In the genomic region with DNA sequence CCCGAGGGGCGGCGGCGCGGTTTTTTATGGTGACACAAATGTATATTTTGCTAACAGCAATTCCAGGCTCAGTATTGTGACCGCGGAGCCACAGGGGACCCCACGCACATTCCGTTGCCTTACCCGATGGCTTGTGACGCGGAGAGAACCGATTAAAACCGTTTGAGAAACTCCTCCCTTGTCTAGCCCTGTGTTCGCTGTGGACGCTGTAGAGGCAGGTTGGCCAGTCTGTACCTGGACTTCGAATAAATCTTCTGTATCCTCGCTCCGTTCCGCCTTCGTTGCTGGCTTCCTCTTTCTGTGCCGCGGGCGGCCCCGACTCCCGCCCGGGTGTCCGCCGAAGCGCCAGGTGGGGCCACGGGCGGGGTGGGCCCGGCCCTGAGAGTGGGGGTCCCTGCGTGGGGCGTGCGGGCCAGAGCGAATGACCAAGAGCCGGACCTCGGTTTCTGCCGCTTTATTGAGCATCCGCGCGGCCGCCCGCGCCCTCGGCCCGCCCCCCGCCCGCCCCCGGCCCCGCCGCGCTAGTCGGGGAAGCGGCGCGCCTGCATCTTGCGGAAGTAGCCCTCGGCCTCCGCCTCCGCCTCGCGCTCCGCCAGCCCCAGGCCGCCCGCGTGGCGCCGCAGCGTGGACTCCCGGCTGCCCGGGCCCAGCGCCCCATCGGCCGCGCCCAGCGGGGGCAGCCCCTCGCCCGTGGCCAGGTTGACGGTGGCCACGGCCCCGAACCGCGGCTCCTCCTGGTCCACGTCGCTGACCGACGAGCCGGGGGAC, we compare ENCODE assay signal across 1 cellular context.
TF ChIP-seq lines count a peak whose summit lies in the region.

No MANE protein-coding gene starts in this region.

TF ChIP-seq in K562, 482 proteins besides CTCF, POLR2A, EP300 and RAD21 (continues in another document):
- TF ChIP-seq NCOA4 (IDR thresholded peaks at IDR 0.05; ENCODE audit: partially characterized antibody) (no peak), SPI1 (IDR thresholded peaks at IDR 0.05; ENCODE audit: borderline replicate concordance, low read depth, low read length) (peak; percentile 63), IFI16 (CRISPR knock-in tag; IDR thresholded peaks at IDR 0.05) (no peak), RBFOX2 (IDR thresholded peaks at IDR 0.05; ENCODE audit: low read depth, low read length) (peak; percentile 58), ZBTB7A (IDR thresholded peaks at IDR 0.05; ENCODE audit: borderline replicate concordance, control insufficient read depth, low read depth, low read length) (peak; percentile 33; the same call in 1 of the 2 replicates), FIP1L1 (IDR thresholded peaks at IDR 0.05; ENCODE audit: low read depth, low read length, poor library complexity, severe bottlenecking) (peak; percentile 83), ERF (CRISPR knock-in tag; IDR thresholded peaks at IDR 0.05) (no peak), BHLHE40 (IDR thresholded peaks at IDR 0.05; ENCODE audit: low read length) (no peak), SMC3 (conservative IDR thresholded peaks at IDR 0.05; ENCODE audit: insufficient read depth, low read depth, low read length) (no peak), ESRRB (CRISPR knock-in tag; IDR thresholded peaks at IDR 0.05; ENCODE audit: borderline replicate concordance) (no peak), POLR2AphosphoS2 (IDR thresholded peaks at IDR 0.05; ENCODE audit: low read length) (peak; percentile 93; the same call in 1 of the 2 replicates), POLR2G (IDR thresholded peaks at IDR 0.05; ENCODE audit: low read depth, low read length) (peak; percentile 37), ZBTB33 (CRISPR knock-in tag; IDR thresholded peaks at IDR 0.05) (peak; percentile 97), PHF8 (IDR thresholded peaks at IDR 0.05; ENCODE audit: borderline replicate concordance, low read length) (no peak), ZNF830 (CRISPR knock-in tag; IDR thresholded peaks at IDR 0.05) (no peak), CHCHD3 (CRISPR knock-in tag; IDR thresholded peaks at IDR 0.05) (no peak), ZNF518B (CRISPR knock-in tag; IDR thresholded peaks at IDR 0.05) (no peak), SRSF3 (IDR thresholded peaks at IDR 0.05; ENCODE audit: insufficient read depth, low read length) (no peak), ARID1B (IDR thresholded peaks at IDR 0.05) (no peak), TRIM24 (IDR thresholded peaks at IDR 0.05) (no peak), POLR2AphosphoS5 (IDR thresholded peaks at IDR 0.05; ENCODE audit: control insufficient read depth, insufficient read depth, low read depth, low read length) (0 out of 2 replicates have a peak, but pooled peaks have one; percentile 34), KDM5B (IDR thresholded peaks at IDR 0.05; ENCODE audit: insufficient replicate concordance, low read depth, low read length) (peak; percentile 36), MAX (CRISPR knock-in tag; IDR thresholded peaks at IDR 0.05) (no peak), KAT8 (IDR thresholded peaks at IDR 0.05; ENCODE audit: low read depth) (no peak), JUN (IDR thresholded peaks at IDR 0.05; ENCODE audit: borderline replicate concordance, low read depth, low read length) (no peak), JUN (CRISPR knock-in tag; IDR thresholded peaks at IDR 0.05; ENCODE audit: borderline replicate concordance) (no peak), ILF3 (IDR thresholded peaks at IDR 0.05; ENCODE audit: borderline replicate concordance) (no peak), TCF7L2 (IDR thresholded peaks at IDR 0.05; ENCODE audit: low read depth, low read length) (no peak), ATF4 (CRISPR knock-in tag; IDR thresholded peaks at IDR 0.05) (no peak), ZNF324 (CRISPR knock-in tag; IDR thresholded peaks at IDR 0.05) (no peak), ELK3 (CRISPR knock-in tag; IDR thresholded peaks at IDR 0.05) (no peak), FOXA3 (CRISPR knock-in tag; conservative IDR thresholded peaks at IDR 0.05 in 1 of 2, IDR thresholded peaks at IDR 0.05 in 1 of 2) (no peak), ATF1 (CRISPR knock-in tag; IDR thresholded peaks at IDR 0.05) (no peak), ATF1 (tag; IDR thresholded peaks at IDR 0.05) (no peak), ZNF184 (CRISPR knock-in tag; IDR thresholded peaks at IDR 0.05) (no peak), NFE2 (IDR thresholded peaks at IDR 0.05; ENCODE audit: low read depth) (no peak)
- TF ChIP-seq, protein P1, sequence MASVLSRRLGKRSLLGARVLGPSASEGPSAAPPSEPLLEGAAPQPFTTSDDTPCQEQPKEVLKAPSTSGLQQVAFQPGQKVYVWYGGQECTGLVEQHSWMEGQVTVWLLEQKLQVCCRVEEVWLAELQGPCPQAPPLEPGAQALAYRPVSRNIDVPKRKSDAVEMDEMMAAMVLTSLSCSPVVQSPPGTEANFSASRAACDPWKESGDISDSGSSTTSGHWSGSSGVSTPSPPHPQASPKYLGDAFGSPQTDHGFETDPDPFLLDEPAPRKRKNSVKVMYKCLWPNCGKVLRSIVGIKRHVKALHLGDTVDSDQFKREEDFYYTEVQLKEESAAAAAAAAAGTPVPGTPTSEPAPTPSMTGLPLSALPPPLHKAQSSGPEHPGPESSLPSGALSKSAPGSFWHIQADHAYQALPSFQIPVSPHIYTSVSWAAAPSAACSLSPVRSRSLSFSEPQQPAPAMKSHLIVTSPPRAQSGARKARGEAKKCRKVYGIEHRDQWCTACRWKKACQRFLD (CRISPR knock-in tag; IDR thresholded peaks at IDR 0.05): peak; percentile 58; the same call in 1 of the 2 replicates
- TF ChIP-seq, protein P2, sequence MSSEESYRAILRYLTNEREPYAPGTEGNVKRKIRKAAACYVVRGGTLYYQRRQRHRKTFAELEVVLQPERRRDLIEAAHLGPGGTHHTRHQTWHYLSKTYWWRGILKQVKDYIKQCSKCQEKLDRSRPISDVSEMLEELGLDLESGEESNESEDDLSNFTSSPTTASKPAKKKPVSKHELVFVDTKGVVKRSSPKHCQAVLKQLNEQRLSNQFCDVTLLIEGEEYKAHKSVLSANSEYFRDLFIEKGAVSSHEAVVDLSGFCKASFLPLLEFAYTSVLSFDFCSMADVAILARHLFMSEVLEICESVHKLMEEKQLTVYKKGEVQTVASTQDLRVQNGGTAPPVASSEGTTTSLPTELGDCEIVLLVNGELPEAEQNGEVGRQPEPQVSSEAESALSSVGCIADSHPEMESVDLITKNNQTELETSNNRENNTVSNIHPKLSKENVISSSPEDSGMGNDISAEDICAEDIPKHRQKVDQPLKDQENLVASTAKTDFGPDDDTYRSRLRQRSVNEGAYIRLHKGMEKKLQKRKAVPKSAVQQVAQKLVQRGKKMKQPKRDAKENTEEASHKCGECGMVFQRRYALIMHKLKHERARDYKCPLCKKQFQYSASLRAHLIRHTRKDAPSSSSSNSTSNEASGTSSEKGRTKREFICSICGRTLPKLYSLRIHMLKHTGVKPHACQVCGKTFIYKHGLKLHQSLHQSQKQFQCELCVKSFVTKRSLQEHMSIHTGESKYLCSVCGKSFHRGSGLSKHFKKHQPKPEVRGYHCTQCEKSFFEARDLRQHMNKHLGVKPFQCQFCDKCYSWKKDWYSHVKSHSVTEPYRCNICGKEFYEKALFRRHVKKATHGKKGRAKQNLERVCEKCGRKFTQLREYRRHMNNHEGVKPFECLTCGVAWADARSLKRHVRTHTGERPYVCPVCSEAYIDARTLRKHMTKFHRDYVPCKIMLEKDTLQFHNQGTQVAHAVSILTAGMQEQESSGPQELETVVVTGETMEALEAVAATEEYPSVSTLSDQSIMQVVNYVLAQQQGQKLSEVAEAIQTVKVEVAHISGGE (CRISPR knock-in tag; IDR thresholded peaks at IDR 0.05): no peak
- TF ChIP-seq, protein P3, sequence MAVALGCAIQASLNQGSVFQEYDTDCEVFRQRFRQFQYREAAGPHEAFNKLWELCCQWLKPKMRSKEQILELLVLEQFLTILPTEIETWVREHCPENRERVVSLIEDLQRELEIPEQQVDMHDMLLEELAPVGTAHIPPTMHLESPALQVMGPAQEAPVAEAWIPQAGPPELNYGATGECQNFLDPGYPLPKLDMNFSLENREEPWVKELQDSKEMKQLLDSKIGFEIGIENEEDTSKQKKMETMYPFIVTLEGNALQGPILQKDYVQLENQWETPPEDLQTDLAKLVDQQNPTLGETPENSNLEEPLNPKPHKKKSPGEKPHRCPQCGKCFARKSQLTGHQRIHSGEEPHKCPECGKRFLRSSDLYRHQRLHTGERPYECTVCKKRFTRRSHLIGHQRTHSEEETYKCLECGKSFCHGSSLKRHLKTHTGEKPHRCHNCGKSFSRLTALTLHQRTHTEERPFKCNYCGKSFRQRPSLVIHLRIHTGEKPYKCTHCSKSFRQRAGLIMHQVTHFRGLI (CRISPR knock-in tag; IDR thresholded peaks at IDR 0.05): no peak
- TF ChIP-seq, protein P4, sequence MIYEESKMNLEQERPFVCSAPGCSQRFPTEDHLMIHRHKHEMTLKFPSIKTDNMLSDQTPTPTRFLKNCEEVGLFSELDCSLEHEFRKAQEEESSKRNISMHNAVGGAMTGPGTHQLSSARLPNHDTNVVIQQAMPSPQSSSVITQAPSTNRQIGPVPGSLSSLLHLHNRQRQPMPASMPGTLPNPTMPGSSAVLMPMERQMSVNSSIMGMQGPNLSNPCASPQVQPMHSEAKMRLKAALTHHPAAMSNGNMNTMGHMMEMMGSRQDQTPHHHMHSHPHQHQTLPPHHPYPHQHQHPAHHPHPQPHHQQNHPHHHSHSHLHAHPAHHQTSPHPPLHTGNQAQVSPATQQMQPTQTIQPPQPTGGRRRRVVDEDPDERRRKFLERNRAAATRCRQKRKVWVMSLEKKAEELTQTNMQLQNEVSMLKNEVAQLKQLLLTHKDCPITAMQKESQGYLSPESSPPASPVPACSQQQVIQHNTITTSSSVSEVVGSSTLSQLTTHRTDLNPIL (CRISPR knock-in tag; IDR thresholded peaks at IDR 0.05): no peak
- TF ChIP-seq, protein P5, sequence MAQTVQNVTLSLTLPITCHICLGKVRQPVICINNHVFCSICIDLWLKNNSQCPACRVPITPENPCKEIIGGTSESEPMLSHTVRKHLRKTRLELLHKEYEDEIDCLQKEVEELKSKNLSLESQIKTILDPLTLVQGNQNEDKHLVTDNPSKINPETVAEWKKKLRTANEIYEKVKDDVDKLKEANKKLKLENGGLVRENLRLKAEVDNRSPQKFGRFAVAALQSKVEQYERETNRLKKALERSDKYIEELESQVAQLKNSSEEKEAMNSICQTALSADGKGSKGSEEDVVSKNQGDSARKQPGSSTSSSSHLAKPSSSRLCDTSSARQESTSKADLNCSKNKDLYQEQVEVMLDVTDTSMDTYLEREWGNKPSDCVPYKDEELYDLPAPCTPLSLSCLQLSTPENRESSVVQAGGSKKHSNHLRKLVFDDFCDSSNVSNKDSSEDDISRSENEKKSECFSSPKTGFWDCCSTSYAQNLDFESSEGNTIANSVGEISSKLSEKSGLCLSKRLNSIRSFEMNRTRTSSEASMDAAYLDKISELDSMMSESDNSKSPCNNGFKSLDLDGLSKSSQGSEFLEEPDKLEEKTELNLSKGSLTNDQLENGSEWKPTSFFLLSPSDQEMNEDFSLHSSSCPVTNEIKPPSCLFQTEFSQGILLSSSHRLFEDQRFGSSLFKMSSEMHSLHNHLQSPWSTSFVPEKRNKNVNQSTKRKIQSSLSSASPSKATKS (CRISPR knock-in tag; IDR thresholded peaks at IDR 0.05): no peak
